Comparison of ENCODE assay signal across 23 cellular contexts in genomic region chr3:1442271-1442670, GRCh38.
DNase-seq lines count a peak whose midpoint lies in the region; ATAC-seq, FAIRE-seq and TF ChIP-seq lines count a peak whose summit lies in the region.
"Had no signal": no experiment of that assay in that cellular context is flagged by ENCODE, and none has a peak within 500 bp of the region (broad histone marks: within the 10 kb centered on the region; RNA-seq: fewer than 3 reads in every experiment).

No MANE protein-coding gene starts in this region.

- H3K36me3 ChIP-seq in GM12878 (ENCODE audit: control insufficient read depth in 2 of 2, insufficient read depth in 2 of 2, low read length in 1 of 2) (no peaks in the 10 kb centered on the region), ascending aorta (no peaks in the 10 kb centered on the region), psoas muscle (ENCODE audit: insufficient read depth in 1 of 2, low read depth in 1 of 2) (no peaks in the 10 kb centered on the region)
- H3K36me3 ChIP-seq: Peyer's patch had no signal

- no peak overlapping the region for H2AFZ ChIP-seq in GM12878 (ENCODE audit: control insufficient read depth, low read depth, low read length)
- H2AFZ ChIP-seq: GM23248 had no signal

- SMC1A ChIA-PET in GM12878 (lab: Charles Lee; ENCODE audit: uncharacterized antibody, unreplicated experiment) = interaction anchor here (0.8 to 1.4 kb wide), 2 partner anchors 8 to 15 kb away, joined by 3 to 4 read pairs; no protein-coding TSS in a partner anchor

- H3K36me3 Mint-ChIP-seq in natural killer cell treated with Interleukin-12 subunit alpha and Interleukin-12 subunit beta and Interleukin-15 and Interleukin-18, amount 100 ng/mL, for 72 hours = no peaks in the 10 kb centered on the region
- no peaks in the 10 kb centered on the region for H3K36me3 Mint-ChIP-seq in activated CD4-positive, alpha-beta T cell treated with anti-CD3 and anti-CD28 coated beads, Interleukin-2, amount 10 ng/mL, durations not matched to agents 24 days and 14 days (ENCODE audit: low read depth)
- H3K36me3 Mint-ChIP-seq: CD4-positive, CD25-positive, alpha-beta regulatory T cell had no signal

- RAD21 ChIA-PET in GM12878 (lab: Charles Lee; ENCODE audit: unreplicated experiment) = no interaction called here

- no peak for TF ChIP-seq EP300 in GM12878 (IDR thresholded peaks at IDR 0.05; ENCODE audit: borderline replicate concordance in 1 of 2, control insufficient read depth in 1 of 2, low read depth in 2 of 2, low read length in 2 of 2)

- no peaks in the 10 kb centered on the region for H3K79me2 ChIP-seq in GM12878 (ENCODE audit: control insufficient read depth, insufficient read depth, low read length)

- TF ChIP-seq POLR2A in GM12878 (IDR thresholded peaks at IDR 0.05; ENCODE audit: low read depth, low read length) = no peak

- WGBS in GM12878 (ENCODE audit: insufficient coverage, insufficient replicate concordance, low lambda C conversion rate, missing lambda C conversion rate) = 0% methylated on average over 3 of the region's 3 CpGs
- 69 to 75% (median 73%) methylated on average over 3 of the region's 3 CpGs for WGBS in psoas muscle, 3 donors

- H3K4me3 Mint-ChIP-seq in natural killer cell treated with Interleukin-12 subunit alpha and Interleukin-12 subunit beta and Interleukin-15 and Interleukin-18, amount 100 ng/mL, for 72 hours = no peak overlapping the region
- no peak overlapping the region for H3K4me3 Mint-ChIP-seq in activated CD4-positive, alpha-beta T cell treated with anti-CD3 and anti-CD28 coated beads, Interleukin-2, amount 10 ng/mL, durations not matched to agents 24 days and 14 days
- H3K4me3 Mint-ChIP-seq: CD4-positive, CD25-positive, alpha-beta regulatory T cell had no signal

- no peaks in the 10 kb centered on the region for H3K27me3 Mint-ChIP-seq in natural killer cell treated with Interleukin-12 subunit alpha and Interleukin-12 subunit beta and Interleukin-15 and Interleukin-18, amount 100 ng/mL, for 72 hours
- H3K27me3 Mint-ChIP-seq in activated CD4-positive, alpha-beta T cell treated with anti-CD3 and anti-CD28 coated beads, Interleukin-2, amount 10 ng/mL, durations not matched to agents 24 days and 14 days = no peaks in the 10 kb centered on the region
- H3K27me3 Mint-ChIP-seq: CD4-positive, CD25-positive, alpha-beta regulatory T cell had no signal

- peak; percentile 64 for ATAC-seq in GM18511 (IDR thresholded peaks at IDR 0.05; ENCODE audit: unreplicated experiment)
- ATAC-seq in GM21723 (IDR thresholded peaks at IDR 0.05; ENCODE audit: unreplicated experiment) = peak; percentile 65
- peak; percentile 48 for ATAC-seq in HG03159 (IDR thresholded peaks at IDR 0.05; ENCODE audit: unreplicated experiment)
- ATAC-seq in GM12878 = peak; percentile 69
- no peak for ATAC-seq in natural killer cell treated with Interleukin-12 subunit alpha and Interleukin-12 subunit beta and Interleukin-15 and Interleukin-18, amount 100 ng/mL, for 72 hours
- no peak for ATAC-seq in psoas muscle
- ATAC-seq: HCT116, K562, SK-N-SH treated with all-trans-retinoic acid at 6 μM for 48 hours had no signal

- BruUV-seq in GM12878 (replicated peaks; lab: Mats Ljungman, UMichigan) = no TSS peak

- H3K9me3 Mint-ChIP-seq in natural killer cell treated with Interleukin-12 subunit alpha and Interleukin-12 subunit beta and Interleukin-15 and Interleukin-18, amount 100 ng/mL, for 72 hours = peaks cover 2% of the 10 kb centered on the region
- H3K9me3 Mint-ChIP-seq in activated CD4-positive, alpha-beta T cell treated with anti-CD3 and anti-CD28 coated beads, Interleukin-2, amount 10 ng/mL, durations not matched to agents 24 days and 14 days = no peaks in the 10 kb centered on the region

- DNase-seq in GM12878 (ENCODE audit: low read depth, low spot score) (no peak), ascending aorta (ENCODE audit: low spot score in 2 of 2) (no peak), psoas muscle (no peak)
- DNase-seq in natural killer cell treated with Interleukin-12 subunit alpha and Interleukin-12 subunit beta and Interleukin-15 and Interleukin-18, amount 100 ng/mL, for 72 hours (ENCODE audit: low spot score) = no peak
- DNase-seq in activated CD4-positive, alpha-beta T cell treated with anti-CD3 and anti-CD28 coated beads, Interleukin-2, amount 10 ng/mL, durations not matched to agents 24 days and 14 days = no peak
- DNase-seq: ACHN; Caco-2; CD4-positive, CD25-positive, alpha-beta regulatory T cell; DMS153; GM23248; NCI-H1048; NCI-H146; NCI-H510A; NCI-H82; Peyer's patch; Right ventricle myocardium superior had no signal

- H3K9me3 ChIP-seq in GM12878 (replicated peaks; ENCODE audit: control insufficient read depth, insufficient read depth, low read length) (no peaks in the 10 kb centered on the region), ascending aorta (no peaks in the 10 kb centered on the region), psoas muscle (no peaks in the 10 kb centered on the region)
- H3K9me3 ChIP-seq: Caco-2, Peyer's patch had no signal

- H3K4me2 ChIP-seq in GM12878 (ENCODE audit: control insufficient read depth, insufficient read depth) = no peak overlapping the region

- POLR2A ChIA-PET in GM12878 (lab: Charles Lee) = no interaction called here

- no peaks in the 10 kb centered on the region for H3K4me1 ChIP-seq in GM12878 (ENCODE audit: control insufficient read depth, insufficient read depth, low read length)
- no peaks in the 10 kb centered on the region for H3K4me1 ChIP-seq in ascending aorta
- H3K4me1 ChIP-seq in psoas muscle = no peaks in the 10 kb centered on the region
- H3K4me1 ChIP-seq: Caco-2, Peyer's patch had no signal

- no peak overlapping the region for H3K27ac Mint-ChIP-seq in natural killer cell treated with Interleukin-12 subunit alpha and Interleukin-12 subunit beta and Interleukin-15 and Interleukin-18, amount 100 ng/mL, for 72 hours
- H3K27ac Mint-ChIP-seq in activated CD4-positive, alpha-beta T cell treated with anti-CD3 and anti-CD28 coated beads, Interleukin-2, amount 10 ng/mL, durations not matched to agents 24 days and 14 days = no peak overlapping the region
- H3K27ac Mint-ChIP-seq: CD4-positive, CD25-positive, alpha-beta regulatory T cell had no signal

- H3K4me1 Mint-ChIP-seq in natural killer cell treated with Interleukin-12 subunit alpha and Interleukin-12 subunit beta and Interleukin-15 and Interleukin-18, amount 100 ng/mL, for 72 hours (ENCODE audit: low read depth in 2 of 2) = no peaks in the 10 kb centered on the region
- H3K4me1 Mint-ChIP-seq in activated CD4-positive, alpha-beta T cell treated with anti-CD3 and anti-CD28 coated beads, Interleukin-2, amount 10 ng/mL, durations not matched to agents 24 days and 14 days = no peaks in the 10 kb centered on the region
- H3K4me1 Mint-ChIP-seq: CD4-positive, CD25-positive, alpha-beta regulatory T cell had no signal

- no peak for TF ChIP-seq RAD21 in GM12878 (IDR thresholded peaks at IDR 0.05; ENCODE audit: insufficient read depth, low read depth, low read length)

- in situ Hi-C loops in GM12878 (cut with MboI) = no loop called here

- H3K27ac ChIP-seq in GM12878 (ENCODE audit: control insufficient read depth, insufficient read depth) (no peak overlapping the region), ascending aorta (no peak overlapping the region), psoas muscle (no peak overlapping the region)
- H3K27ac ChIP-seq: GM23248, Peyer's patch had no signal

- CTCF ChIA-PET in GM12878 (lab: Yijun Ruan, JAX) = no interaction called here

- TF ChIP-seq CTCF in GM12878 (IDR thresholded peaks at IDR 0.05 in 2 of 3, conservative IDR thresholded peaks at IDR 0.05 in 1 of 3; ENCODE audit: control insufficient read depth in 2 of 3, extremely low read depth in 1 of 3, insufficient read depth in 1 of 3, low read depth in 3 of 3, low read length in 3 of 3) (no peak), ascending aorta (IDR thresholded peaks at IDR 0.05) (no peak), psoas muscle (IDR thresholded peaks at IDR 0.05) (no peak)

- H3K4me3 ChIP-seq in GM12878 (no peak overlapping the region), ascending aorta (no peak overlapping the region), psoas muscle (no peak overlapping the region)
- H3K4me3 ChIP-seq: GM23248, K562, Peyer's patch had no signal

- H4K20me1 ChIP-seq in GM12878 (ENCODE audit: control insufficient read depth, insufficient read depth) = no peaks in the 10 kb centered on the region

- H3K27me3 ChIP-seq in GM12878 (replicated peaks in 1 of 2; ENCODE audit: control insufficient read depth in 2 of 2, insufficient read depth in 2 of 2, low read length in 1 of 2) (no peaks in the 10 kb centered on the region), ascending aorta (no peaks in the 10 kb centered on the region), psoas muscle (ENCODE audit: insufficient read depth in 3 of 3, low read length in 2 of 3) (no peaks in the 10 kb centered on the region)
- H3K27me3 ChIP-seq: Peyer's patch had no signal

- no peak overlapping the region for H3K9ac ChIP-seq in GM12878 (ENCODE audit: control insufficient read depth, insufficient read depth, low read length)
- H3K9ac ChIP-seq: GM23248 had no signal

- no peak for FAIRE-seq in GM12878 (lab: Jason Lieb, UNC)
- FAIRE-seq: GM18507, K562 had no signal

- intact Hi-C loops in GM12878 (cut with micrococcal nuclease; ENCODE audit: unreplicated experiment) = loop anchor here (10.0 kb wide), 1 partner anchor 1573 kb away; no protein-coding TSS in a partner anchor
- intact Hi-C loops in ascending aorta (cut with DNase I) = no loop called here
- intact Hi-C loops in psoas muscle (cut with DNase I) = no loop called here
- intact Hi-C loops in activated CD4-positive, alpha-beta T cell treated with anti-CD3 and anti-CD28 coated beads, Interleukin-2, amount 10 ng/mL, durations not matched to agents 24 days and 14 days (cut with micrococcal nuclease) = no loop called here

TF ChIP-seq in GM12878, 131 proteins besides CTCF, POLR2A, EP300 and RAD21 (continues in another document):
- no peak for TF ChIP-seq SIX5 (IDR thresholded peaks at IDR 0.05; ENCODE audit: low read depth, low read length, severe bottlenecking)
- peak; percentile 59; the same call in 1 of the 2 replicates for TF ChIP-seq SPI1 (IDR thresholded peaks at IDR 0.05; ENCODE audit: borderline replicate concordance, insufficient read depth, low read depth, low read length)

Comparison
In these comparisons a context has a peak if more than half of its experiments do, and no peak if none do; other contexts are left out.
1. ATAC-seq: peak in GM18511 (single experiment), GM21723 (single experiment), HG03159 (single experiment) and GM12878 (single experiment); none in natural killer cell treated with Interleukin-12 subunit alpha and Interleukin-12 subunit beta and Interleukin-15 and Interleukin-18, amount 100 ng/mL, for 72 hours (0 of 2) and psoas muscle (0 of 4).